ENCODE assay signal across 20 cellular contexts in genomic region chr11:61912991-61913698, GRCh38. TPM values are rescaled to one million over a fixed set of nuclear protein-coding genes. Genes with fewer than 3 reads are reported as not detected.
DNase-seq lines count a peak whose midpoint lies in the region; ATAC-seq, FAIRE-seq and TF ChIP-seq lines count a peak whose summit lies in the region.
"Had no signal": no experiment of that assay in that cellular context is flagged by ENCODE, and none has a peak within 500 bp of the region (broad histone marks: within the 10 kb centered on the region; RNA-seq: fewer than 3 reads in every experiment).

No MANE protein-coding gene starts in this region.

- no peaks in the 10 kb centered on the region for H3F3A ChIP-seq in neural progenitor cell (ENCODE audit: low read depth)

- TF ChIP-seq RAD21 in HepG2 (CRISPR knock-in tag; IDR thresholded peaks at IDR 0.05): no peak

- no peaks in the 10 kb centered on the region for H3K79me1 ChIP-seq in mesendoderm (ENCODE audit: low read length)

- no TSS peak for BruUV-seq in HepG2 (replicated peaks; lab: Mats Ljungman, UMichigan)

- POLR2A ChIA-PET in HepG2 (lab: Yijun Ruan, JAX): no interaction called here

- H3K9me3 ChIP-seq in right lobe of liver (no peaks in the 10 kb centered on the region), HepG2 (ENCODE audit: low read length) (no peaks in the 10 kb centered on the region), neural progenitor cell (ENCODE audit: low read depth) (no peaks in the 10 kb centered on the region)
- H3K9me3 ChIP-seq: SJSA1 had no signal

- H3K23ac ChIP-seq in mesendoderm (ENCODE audit: low read length): no peak overlapping the region

- 64% methylated on average over 13 of the region's 18 CpGs for WGBS in right lobe of liver (ENCODE audit: insufficient coverage, low coverage, low lambda C conversion rate, missing lambda C conversion rate)
- WGBS in HepG2 (ENCODE audit: low lambda C conversion rate): 53% methylated on average over 14 of the region's 18 CpGs
- no CpG with 5 or more reads among the region's 18 CpGs for WGBS in mesendoderm (ENCODE audit: extremely low coverage, insufficient coverage, low lambda C conversion rate)

- H2AFZ ChIP-seq in HepG2 (ENCODE audit: low read length): no peak overlapping the region
- no peak overlapping the region for H2AFZ ChIP-seq in neural progenitor cell (replicated peaks)

- no peak overlapping the region for H3K4me3 ChIP-seq in right lobe of liver
- no peak overlapping the region for H3K4me3 ChIP-seq in HepG2 (replicated peaks in 1 of 3; ENCODE audit: insufficient read depth in 1 of 3, low read depth in 2 of 3, low read length in 3 of 3)
- H3K4me3 ChIP-seq in dorsolateral prefrontal cortex: peak overlapping the region in 2 of 59 donors; percentile 7 to 11
- no peak overlapping the region for H3K4me3 ChIP-seq in neural progenitor cell
- H3K4me3 ChIP-seq in mesendoderm (ENCODE audit: low read length): no peak overlapping the region
- H3K4me3 ChIP-seq: SJSA1 had no signal

- peak overlapping the region; percentile 9 for H3K4me3 Mint-ChIP-seq in neural progenitor cell
- no peak overlapping the region for H3K4me3 Mint-ChIP-seq in activated T-cell treated with anti-CD3 and anti-CD28 coated beads, Interleukin-2, amount 50 U/mL, for 4 hours
- H3K4me3 Mint-ChIP-seq: activated CD4-positive, alpha-beta T cell treated with anti-CD3 and anti-CD28 coated beads, Interleukin-2, amount 10 ng/mL, durations not matched to agents 24 days and 14 days; activated naive CD4-positive, alpha-beta T cell treated with anti-CD3 and anti-CD28 coated beads for 36 hours; HFFc6; naive thymus-derived CD4-positive, alpha-beta T cell had no signal

- H3K4me1 Mint-ChIP-seq in neural progenitor cell: peaks cover 11% of the 10 kb centered on the region
- peaks cover 6% of the 10 kb centered on the region for H3K4me1 Mint-ChIP-seq in activated T-cell treated with anti-CD3 and anti-CD28 coated beads, Interleukin-2, amount 50 U/mL, for 4 hours (ENCODE audit: low read depth)

- H3K56ac ChIP-seq in mesendoderm (ENCODE audit: low read length): no peak overlapping the region

- no peaks in the 10 kb centered on the region for H3K36me3 Mint-ChIP-seq in neural progenitor cell
- H3K36me3 Mint-ChIP-seq in activated T-cell treated with anti-CD3 and anti-CD28 coated beads, Interleukin-2, amount 50 U/mL, for 4 hours (ENCODE audit: insufficient read depth): no peaks in the 10 kb centered on the region

- no peak overlapping the region for H2BK120ac ChIP-seq in mesendoderm (ENCODE audit: low read depth, low read length)

- TF ChIP-seq POLR2A in right lobe of liver (IDR thresholded peaks at IDR 0.05) (no peak), HepG2 (IDR thresholded peaks at IDR 0.05; ENCODE audit: insufficient read depth in 1 of 2, low read depth in 2 of 2, low read length in 2 of 2) (no peak)

- H3K79me2 ChIP-seq in HepG2 (ENCODE audit: insufficient read depth, low read length): no peaks in the 10 kb centered on the region
- H3K79me2 ChIP-seq in neural progenitor cell (ENCODE audit: low read depth): no peaks in the 10 kb centered on the region
- no peaks in the 10 kb centered on the region for H3K79me2 ChIP-seq in mesendoderm (ENCODE audit: control insufficient read depth, insufficient read depth, low read length)

- in situ Hi-C loops in HepG2 (cut with HindIII; ENCODE audit: extremely low pct_ligation_motif_present, low pct_unique_long_range_greater_than_20kb): no loop called here

- H3K27ac Mint-ChIP-seq in neural progenitor cell: no peak overlapping the region
- H3K27ac Mint-ChIP-seq: activated CD4-positive, alpha-beta T cell treated with anti-CD3 and anti-CD28 coated beads, Interleukin-2, amount 10 ng/mL, durations not matched to agents 24 days and 14 days; activated naive CD4-positive, alpha-beta T cell treated with anti-CD3 and anti-CD28 coated beads for 36 hours; HFFc6 had no signal

- no peak overlapping the region for H2BK5ac ChIP-seq in mesendoderm (ENCODE audit: low read length)

- H4K20me1 ChIP-seq in HepG2 (ENCODE audit: insufficient read depth, low read length) (no peaks in the 10 kb centered on the region), neural progenitor cell (ENCODE audit: low read depth) (no peaks in the 10 kb centered on the region)

- H3K4me2 ChIP-seq in HepG2 (ENCODE audit: low read depth, low read length) (no peak overlapping the region), neural progenitor cell (no peak overlapping the region), mesendoderm (ENCODE audit: low read length) (no peak overlapping the region)

- no peak for TF ChIP-seq CTCF in right lobe of liver (IDR thresholded peaks at IDR 0.05)
- no peak for TF ChIP-seq CTCF in HepG2 (CRISPR knock-in tag; IDR thresholded peaks at IDR 0.05)
- TF ChIP-seq CTCF in dorsolateral prefrontal cortex (IDR thresholded peaks at IDR 0.05 in 54 of 56, conservative IDR thresholded peaks at IDR 0.05 in 2 of 56; ENCODE audit: low read depth in 1 of 56, partially characterized antibody in 56 of 56): no peak
- TF ChIP-seq CTCF in neural progenitor cell (IDR thresholded peaks at IDR 0.05): no peak

- H3K36me3 ChIP-seq in right lobe of liver (no peaks in the 10 kb centered on the region), HepG2 (replicated peaks in 1 of 2; ENCODE audit: control insufficient read depth in 1 of 2, insufficient read depth in 2 of 2, low read length in 2 of 2) (no peaks in the 10 kb centered on the region), neural progenitor cell (no peaks in the 10 kb centered on the region), mesendoderm (ENCODE audit: control insufficient read depth, insufficient read depth, low read length) (no peaks in the 10 kb centered on the region)

- CTCF ChIA-PET in HepG2 (lab: Yijun Ruan, JAX; ENCODE audit: low intra/inter-chr PET ratio, low total read pairs): no interaction called here

- H3K27me3 Mint-ChIP-seq in neural progenitor cell (ENCODE audit: insufficient read depth, low read depth): peaks cover 11% of the 10 kb centered on the region
- peaks cover 43% of the 10 kb centered on the region for H3K27me3 Mint-ChIP-seq in activated T-cell treated with anti-CD3 and anti-CD28 coated beads, Interleukin-2, amount 50 U/mL, for 4 hours (ENCODE audit: low read depth)

- H2AK5ac ChIP-seq in mesendoderm (ENCODE audit: low read length): no peak overlapping the region

- H3K27ac ChIP-seq in right lobe of liver (no peak overlapping the region), HepG2 (ENCODE audit: extremely low read length, insufficient read depth, low read length) (no peak overlapping the region), dorsolateral prefrontal cortex (peak overlapping the region in 16 of 59 donors; percentile 8 to 64 (median 30)), neural progenitor cell (no peak overlapping the region), mesendoderm (ENCODE audit: low read depth, low read length) (no peak overlapping the region)
- H3K27ac ChIP-seq: SJSA1 had no signal

- H3K18ac ChIP-seq in mesendoderm (ENCODE audit: low read length): no peak overlapping the region

- no peak for FAIRE-seq in HepG2 (lab: Jason Lieb, UNC)
- FAIRE-seq: GM18507 had no signal

- H3K9ac ChIP-seq in HepG2 (ENCODE audit: insufficient read depth, low read depth, low read length) (no peak overlapping the region), neural progenitor cell (no peak overlapping the region), mesendoderm (ENCODE audit: low read length) (no peak overlapping the region)

- DNase-seq in right lobe of liver (peak; percentile 17 to 47 (median 42)), HepG2 (ENCODE audit: low spot score) (no peak), dorsolateral prefrontal cortex (peak in 7 of 10 donors; percentile 8 to 38 (median 19)), neural progenitor cell (ENCODE audit: low spot score) (no peak), ureter (ENCODE audit: low spot score) (peak; percentile 37), mesendoderm (no peak), NCI-H510A (lab: John Stamatoyannopoulos, UW) (no peak)
- DNase-seq in activated T-cell treated with anti-CD3 and anti-CD28 coated beads, Interleukin-2, amount 50 U/mL, for 4 hours: no peak
- DNase-seq: activated CD4-positive, alpha-beta T cell treated with anti-CD3 and anti-CD28 coated beads, Interleukin-2, amount 10 ng/mL, durations not matched to agents 24 days and 14 days; activated CD8-positive, alpha-beta memory T cell treated with anti-CD3 and anti-CD28 coated beads, Interleukin-2, amount 50 U/mL, for 48 hours; activated naive CD4-positive, alpha-beta T cell treated with anti-CD3 and anti-CD28 coated beads for 36 hours; HFFc6; IMR-90; naive thymus-derived CD4-positive, alpha-beta T cell; NCI-H2029 treated with DMSO at 0.1 percent for 48 hours; NCI-H510A treated with DMSO at 0.1 percent for 48 hours; retina; T1000 had no signal

- no peak overlapping the region for H2BK15ac ChIP-seq in mesendoderm (replicated peaks; ENCODE audit: low read depth)

- ATAC-seq in right lobe of liver: no peak
- no peak for ATAC-seq in HepG2
- ATAC-seq in activated T-cell treated with anti-CD3 and anti-CD28 coated beads, Interleukin-2, amount 50 U/mL, for 4 hours: no peak

- no peak overlapping the region for H3K4ac ChIP-seq in mesendoderm (ENCODE audit: low read depth, low read length)

- no peak overlapping the region for H4K5ac ChIP-seq in mesendoderm (ENCODE audit: low read length)

- H4K8ac ChIP-seq in mesendoderm (ENCODE audit: low read depth, low read length): no peak overlapping the region

- peaks cover 0 to 5% (median 0%) of the 10 kb centered on the region in 4 donors for H3K4me1 ChIP-seq in right lobe of liver
- H3K4me1 ChIP-seq in HepG2 (ENCODE audit: insufficient read depth, low read length): peaks cover 35% of the 10 kb centered on the region
- no peaks in the 10 kb centered on the region for H3K4me1 ChIP-seq in neural progenitor cell
- H3K4me1 ChIP-seq in mesendoderm (ENCODE audit: control insufficient read depth, low read depth, low read length): peaks cover 11% of the 10 kb centered on the region

- TF ChIP-seq EP300 in HepG2 (IDR thresholded peaks at IDR 0.05; ENCODE audit: low read depth in 2 of 2, low read length in 2 of 2) (no peak), HepG2 (CRISPR knock-in tag; IDR thresholded peaks at IDR 0.05; ENCODE audit: borderline replicate concordance) (no peak)

- intact Hi-C loops in right lobe of liver (cut with DNase I): no loop called here
- intact Hi-C loops in HepG2 (cut with micrococcal nuclease; ENCODE audit: unreplicated experiment): no loop called here
- intact Hi-C loops in dorsolateral prefrontal cortex (cut with DNase I): no loop called here

- no peaks in the 10 kb centered on the region for H3K27me3 ChIP-seq in right lobe of liver
- peaks cover 6 to 21% of the 10 kb centered on the region in 2 experiments; a peak in 4 of 5 replicates for H3K27me3 ChIP-seq in HepG2 (ENCODE audit: control insufficient read depth in 1 of 2, insufficient read depth in 2 of 2, low read length in 2 of 2)
- no peaks in the 10 kb centered on the region for H3K27me3 ChIP-seq in dorsolateral prefrontal cortex
- peaks cover 25% of the 10 kb centered on the region for H3K27me3 ChIP-seq in neural progenitor cell
- no peaks in the 10 kb centered on the region for H3K27me3 ChIP-seq in mesendoderm (ENCODE audit: insufficient read depth, low read length, poor library complexity)
- H3K27me3 ChIP-seq: SJSA1 had no signal

- no peaks in the 10 kb centered on the region for H3K9me3 Mint-ChIP-seq in neural progenitor cell
- no peaks in the 10 kb centered on the region for H3K9me3 Mint-ChIP-seq in activated T-cell treated with anti-CD3 and anti-CD28 coated beads, Interleukin-2, amount 50 U/mL, for 4 hours
- H3K9me3 Mint-ChIP-seq: activated CD4-positive, alpha-beta T cell treated with anti-CD3 and anti-CD28 coated beads, Interleukin-2, amount 10 ng/mL, durations not matched to agents 24 days and 14 days; activated naive CD4-positive, alpha-beta T cell treated with anti-CD3 and anti-CD28 coated beads for 36 hours; HFFc6; naive thymus-derived CD4-positive, alpha-beta T cell had no signal

RNA-seq across cellular contexts. Expression of gene RAB3IL1, which starts 4.2 kb away (rescaled TPM):
- total RNA-seq in right lobe of liver (1 to 10 TPM; 3.2 to 9.1 (median 4.2) TPM), HepG2 (2016; rRNA removed; fragmentation: Illumina TruSeq; extraction: Trizol) (1.2 and 1.3 TPM in 2 replicates), dorsolateral prefrontal cortex (10 to 100 TPM in 71 of 120 experiments, 1 to 10 TPM in 49; 5.8 to 23.3 (median 10.7) TPM), neural progenitor cell (ENCODE audit: low replicate concordance) (1.4 TPM in 2 replicates), ureter (14.9 TPM)
- 0.61 and 2.5 TPM in 2 replicates for total RNA-seq in HepG2 (2016; cell fraction: cytosol; rRNA removed; fragmentation: Illumina TruSeq; extraction: Trizol; ENCODE audit: low read depth)
- 1.2 and 1.4 TPM in 2 replicates for total RNA-seq in HepG2 (2016; cell fraction: insoluble cytoplasmic fraction; rRNA removed; fragmentation: Illumina TruSeq; extraction: Trizol)
- total RNA-seq in HepG2 (2016; cell fraction: membrane; rRNA removed; fragmentation: Illumina TruSeq; extraction: Trizol): 1.2 and 1.4 TPM in 2 replicates
- total RNA-seq in HepG2 (2016; cell fraction: nucleus; rRNA removed; fragmentation: Illumina TruSeq; extraction: Trizol): 0.72 and 0.84 TPM in 2 replicates
- 2.0 and 2.2 TPM in 2 replicates for polyA plus RNA-seq in HepG2 (2011; rRNA removed)
- polyA plus RNA-seq in HepG2 (2011; cell fraction: cytosol; rRNA removed): 1.3 and 3.0 TPM in 2 replicates
- polyA plus RNA-seq in HepG2 (2011; cell fraction: nucleus; rRNA removed): 2.5 and 3.7 TPM in 2 replicates
- 1.4 and 2.3 TPM in 2 replicates for polyA plus RNA-seq in HepG2 (2012)
- polyA plus RNA-seq in HepG2 (2016; cell fraction: cytosol; fragmentation: Illumina TruSeq; extraction: Trizol; ENCODE audit: low read depth): 1.5 and 1.7 TPM in 2 replicates
- 1.9 and 2.5 TPM in 2 replicates for polyA plus RNA-seq in HepG2 (2016; cell fraction: insoluble cytoplasmic fraction; fragmentation: Illumina TruSeq; extraction: Trizol; ENCODE audit: low read depth)
- 1.9 and 2.3 TPM in 2 replicates for polyA plus RNA-seq in HepG2 (2016; cell fraction: membrane; fragmentation: Illumina TruSeq; extraction: Trizol; ENCODE audit: low read depth)
- 2.9 and 6.6 TPM in 2 replicates for polyA plus RNA-seq in HepG2 (2016; cell fraction: nucleus; fragmentation: Illumina TruSeq; extraction: Trizol; ENCODE audit: insufficient read depth, low read depth)
- polyA minus RNA-seq in HepG2 (2011; rRNA and poly(A)+ RNA removed; ENCODE audit: low replicate concordance): 2.6 and 7.7 TPM in 2 replicates
- polyA minus RNA-seq in HepG2 (2011; cell fraction: cytosol; rRNA and poly(A)+ RNA removed): 2.8 and 11.9 TPM in 2 replicates
- 1.1 and 1.3 TPM in 2 replicates for polyA minus RNA-seq in HepG2 (2011; cell fraction: nucleus; rRNA and poly(A)+ RNA removed)
- polyA plus RNA-seq in mesendoderm (2013, experiment 1 of 2): 1.4 TPM
- 2.3 TPM for polyA plus RNA-seq in mesendoderm (2013, experiment 2 of 2)
- total RNA-seq in activated T-cell treated with anti-CD3 and anti-CD28 coated beads, Interleukin-2, amount 50 U/mL, for 4 hours: 1 to 10 TPM in 1 of 3 donors, under 1 TPM in 1, not detected in 1; 0.15 to 1.4 TPM
- polyA plus RNA-seq: naive thymus-derived CD4-positive, alpha-beta T cell had no signal

RNA-seq across cellular contexts. Expression of gene FADS3, which starts 21.8 kb away (rescaled TPM):
- total RNA-seq in right lobe of liver (10 to 100 TPM; 13.0 to 69.8 (median 22.7) TPM), HepG2 (2016; rRNA removed; fragmentation: Illumina TruSeq; extraction: Trizol) (4.5 and 13.4 TPM in 2 replicates), dorsolateral prefrontal cortex (100 to 1,000 TPM in 31 of 120 experiments, 10 to 100 TPM in 89; 52.0 to 134 (median 87.6) TPM), neural progenitor cell (ENCODE audit: low replicate concordance) (10.1 and 28.7 TPM in 2 replicates), ureter (31.1 TPM)
- total RNA-seq in HepG2 (2016; cell fraction: cytosol; rRNA removed; fragmentation: Illumina TruSeq; extraction: Trizol; ENCODE audit: low read depth): 8.3 and 10.6 TPM in 2 replicates
- 3.4 and 13.2 TPM in 2 replicates for total RNA-seq in HepG2 (2016; cell fraction: insoluble cytoplasmic fraction; rRNA removed; fragmentation: Illumina TruSeq; extraction: Trizol)
- 7.7 and 10.7 TPM in 2 replicates for total RNA-seq in HepG2 (2016; cell fraction: membrane; rRNA removed; fragmentation: Illumina TruSeq; extraction: Trizol)
- 12.9 and 21.0 TPM in 2 replicates for total RNA-seq in HepG2 (2016; cell fraction: nucleus; rRNA removed; fragmentation: Illumina TruSeq; extraction: Trizol)
- 23.2 and 36.6 TPM in 2 replicates for polyA plus RNA-seq in HepG2 (2011; rRNA removed)
- polyA plus RNA-seq in HepG2 (2011; cell fraction: cytosol; rRNA removed): 13.7 and 17.5 TPM in 2 replicates
- 236 and 242 TPM in 2 replicates for polyA plus RNA-seq in HepG2 (2011; cell fraction: nucleus; rRNA removed)
- 5.1 and 11.5 TPM in 2 replicates for polyA plus RNA-seq in HepG2 (2012)
- 8.0 and 9.6 TPM in 2 replicates for polyA plus RNA-seq in HepG2 (2016; cell fraction: cytosol; fragmentation: Illumina TruSeq; extraction: Trizol; ENCODE audit: low read depth)
- polyA plus RNA-seq in HepG2 (2016; cell fraction: insoluble cytoplasmic fraction; fragmentation: Illumina TruSeq; extraction: Trizol; ENCODE audit: low read depth): 4.7 and 5.0 TPM in 2 replicates
- 7.9 and 9.0 TPM in 2 replicates for polyA plus RNA-seq in HepG2 (2016; cell fraction: membrane; fragmentation: Illumina TruSeq; extraction: Trizol; ENCODE audit: low read depth)
- 36.8 and 37.1 TPM in 2 replicates for polyA plus RNA-seq in HepG2 (2016; cell fraction: nucleus; fragmentation: Illumina TruSeq; extraction: Trizol; ENCODE audit: insufficient read depth, low read depth)
- 30.7 and 67.4 TPM in 2 replicates for polyA minus RNA-seq in HepG2 (2011; rRNA and poly(A)+ RNA removed; ENCODE audit: low replicate concordance)
- 10.5 and 13.0 TPM in 2 replicates for polyA minus RNA-seq in HepG2 (2011; cell fraction: cytosol; rRNA and poly(A)+ RNA removed)
- polyA minus RNA-seq in HepG2 (2011; cell fraction: nucleus; rRNA and poly(A)+ RNA removed): 10.9 and 15.8 TPM in 2 replicates
- polyA plus RNA-seq in mesendoderm (2013, experiment 1 of 2): 14.4 TPM
- polyA plus RNA-seq in mesendoderm (2013, experiment 2 of 2): 13.9 TPM
- 1 to 10 TPM; 2.6 to 4.1 (median 2.8) TPM for total RNA-seq in activated T-cell treated with anti-CD3 and anti-CD28 coated beads, Interleukin-2, amount 50 U/mL, for 4 hours

RNA-seq across cellular contexts. Expression of gene BEST1, which starts 37.0 kb away (rescaled TPM):
- total RNA-seq in right lobe of liver: 1 to 10 TPM in 3 of 6 experiments, under 1 TPM in 3; 0.55 to 2.3 (median 0.91) TPM
- 0.09 TPM in 1 of 2 replicates, not detected in the other for total RNA-seq in HepG2 (2016; rRNA removed; fragmentation: Illumina TruSeq; extraction: Trizol)
- total RNA-seq in HepG2 (2016; cell fraction: cytosol; rRNA removed; fragmentation: Illumina TruSeq; extraction: Trizol; ENCODE audit: low read depth): 0.09 and 0.10 TPM in 2 replicates
- 0.09 TPM in 1 of 2 replicates, not detected in the other for total RNA-seq in HepG2 (2016; cell fraction: insoluble cytoplasmic fraction; rRNA removed; fragmentation: Illumina TruSeq; extraction: Trizol)
- 0.06 and 0.07 TPM in 2 replicates for total RNA-seq in HepG2 (2016; cell fraction: membrane; rRNA removed; fragmentation: Illumina TruSeq; extraction: Trizol)
- total RNA-seq in HepG2 (2016; cell fraction: nucleus; rRNA removed; fragmentation: Illumina TruSeq; extraction: Trizol): 0.13 and 0.16 TPM in 2 replicates
- 0.65 and 2.3 TPM in 2 replicates for polyA plus RNA-seq in HepG2 (2011; rRNA removed)
- polyA plus RNA-seq in HepG2 (2011; cell fraction: cytosol; rRNA removed): 0.24 and 0.96 TPM in 2 replicates
- 2.9 and 8.0 TPM in 2 replicates for polyA plus RNA-seq in HepG2 (2011; cell fraction: nucleus; rRNA removed)
- 1.1 and 1.9 TPM in 2 replicates for polyA plus RNA-seq in HepG2 (2012)
- 1.3 and 1.4 TPM in 2 replicates for polyA plus RNA-seq in HepG2 (2016; cell fraction: cytosol; fragmentation: Illumina TruSeq; extraction: Trizol; ENCODE audit: low read depth)
- polyA plus RNA-seq in HepG2 (2016; cell fraction: insoluble cytoplasmic fraction; fragmentation: Illumina TruSeq; extraction: Trizol; ENCODE audit: low read depth): 0.07 TPM in 1 of 2 replicates, not detected in the other
- polyA plus RNA-seq in HepG2 (2016; cell fraction: membrane; fragmentation: Illumina TruSeq; extraction: Trizol; ENCODE audit: low read depth): 0.37 and 0.43 TPM in 2 replicates
- polyA plus RNA-seq in HepG2 (2016; cell fraction: nucleus; fragmentation: Illumina TruSeq; extraction: Trizol; ENCODE audit: insufficient read depth, low read depth): not detected in 2 replicates
- polyA minus RNA-seq in HepG2 (2011; rRNA and poly(A)+ RNA removed; ENCODE audit: low replicate concordance): 0.28 and 1.6 TPM in 2 replicates
- 0.44 and 0.79 TPM in 2 replicates for polyA minus RNA-seq in HepG2 (2011; cell fraction: cytosol; rRNA and poly(A)+ RNA removed)
- polyA minus RNA-seq in HepG2 (2011; cell fraction: nucleus; rRNA and poly(A)+ RNA removed): 1.7 and 6.0 TPM in 2 replicates
- 100 to 1,000 TPM in 2 of 120 experiments, 10 to 100 TPM in 118; 10.7 to 176 (median 32.0) TPM for total RNA-seq in dorsolateral prefrontal cortex
- total RNA-seq in neural progenitor cell (ENCODE audit: low replicate concordance): 0.15 TPM in 1 of 2 replicates, not detected in the other
- 9.4 TPM for total RNA-seq in ureter
- polyA plus RNA-seq in mesendoderm (2013, experiment 1 of 2): 0.20 TPM
- 0.28 TPM for polyA plus RNA-seq in mesendoderm (2013, experiment 2 of 2)
- total RNA-seq in activated T-cell treated with anti-CD3 and anti-CD28 coated beads, Interleukin-2, amount 50 U/mL, for 4 hours: not detected
- total RNA-seq: activated CD4-positive, alpha-beta T cell treated with anti-CD3 and anti-CD28 coated beads, Interleukin-2, amount 10 ng/mL, durations not matched to agents 24 days and 14 days had no signal

RNA-seq across cellular contexts. Expression of gene FTH1, which starts 54.3 kb away (rescaled TPM):
- total RNA-seq in right lobe of liver (1,000 to 10,000 TPM; 1,131 to 2,981 (median 2,140) TPM), HepG2 (2016; rRNA removed; fragmentation: Illumina TruSeq; extraction: Trizol) (544 and 607 TPM in 2 replicates), dorsolateral prefrontal cortex (1,000 to 10,000 TPM; 2,016 to 5,225 (median 3,057) TPM), neural progenitor cell (ENCODE audit: low replicate concordance) (649 and 846 TPM in 2 replicates), ureter (2,368 TPM)
- total RNA-seq in HepG2 (2016; cell fraction: cytosol; rRNA removed; fragmentation: Illumina TruSeq; extraction: Trizol; ENCODE audit: low read depth): 3,105 and 3,667 TPM in 2 replicates
- total RNA-seq in HepG2 (2016; cell fraction: insoluble cytoplasmic fraction; rRNA removed; fragmentation: Illumina TruSeq; extraction: Trizol): 481 and 554 TPM in 2 replicates
- total RNA-seq in HepG2 (2016; cell fraction: membrane; rRNA removed; fragmentation: Illumina TruSeq; extraction: Trizol): 4,411 and 4,459 TPM in 2 replicates
- total RNA-seq in HepG2 (2016; cell fraction: nucleus; rRNA removed; fragmentation: Illumina TruSeq; extraction: Trizol): 460 and 546 TPM in 2 replicates
- 760 and 802 TPM in 2 replicates for polyA plus RNA-seq in HepG2 (2011; rRNA removed)
- polyA plus RNA-seq in HepG2 (2011; cell fraction: cytosol; rRNA removed): 904 and 962 TPM in 2 replicates
- polyA plus RNA-seq in HepG2 (2011; cell fraction: nucleus; rRNA removed): 547 and 633 TPM in 2 replicates
- polyA plus RNA-seq in HepG2 (2012): 4,160 and 4,286 TPM in 2 replicates
- 74,852 and 83,301 TPM in 2 replicates for polyA plus RNA-seq in HepG2 (2016; cell fraction: cytosol; fragmentation: Illumina TruSeq; extraction: Trizol; ENCODE audit: low read depth)
- 2,697 and 2,813 TPM in 2 replicates for polyA plus RNA-seq in HepG2 (2016; cell fraction: insoluble cytoplasmic fraction; fragmentation: Illumina TruSeq; extraction: Trizol; ENCODE audit: low read depth)
- 37,583 and 39,786 TPM in 2 replicates for polyA plus RNA-seq in HepG2 (2016; cell fraction: membrane; fragmentation: Illumina TruSeq; extraction: Trizol; ENCODE audit: low read depth)
- polyA plus RNA-seq in HepG2 (2016; cell fraction: nucleus; fragmentation: Illumina TruSeq; extraction: Trizol; ENCODE audit: insufficient read depth, low read depth): 2,546 and 3,012 TPM in 2 replicates
- 361 and 877 TPM in 2 replicates for polyA minus RNA-seq in HepG2 (2011; rRNA and poly(A)+ RNA removed; ENCODE audit: low replicate concordance)
- polyA minus RNA-seq in HepG2 (2011; cell fraction: cytosol; rRNA and poly(A)+ RNA removed): 693 and 773 TPM in 2 replicates
- polyA minus RNA-seq in HepG2 (2011; cell fraction: nucleus; rRNA and poly(A)+ RNA removed): 191 and 263 TPM in 2 replicates
- 1,625 TPM for polyA plus RNA-seq in mesendoderm (2013, experiment 1 of 2)
- 1,633 TPM for polyA plus RNA-seq in mesendoderm (2013, experiment 2 of 2)
- total RNA-seq in activated T-cell treated with anti-CD3 and anti-CD28 coated beads, Interleukin-2, amount 50 U/mL, for 4 hours: 100 to 1,000 TPM; 351 to 505 (median 363) TPM

Comparison
In these comparisons a context has a peak if more than half of its experiments do, and no peak if none do; other contexts are left out.
1. DNase-seq: peak in right lobe of liver (3 of 3), dorsolateral prefrontal cortex (7 of 10) and ureter (single experiment); none in HepG2 (single experiment), neural progenitor cell (single experiment), mesendoderm (single experiment), activated T-cell treated with anti-CD3 and anti-CD28 coated beads, Interleukin-2, amount 50 U/mL, for 4 hours (single experiment) and NCI-H510A (single experiment).